In genomic region chr3:40972350-40972749, GRCh38 we compare ENCODE assay signal across 10 cellular contexts.
DNase-seq lines count a peak whose midpoint lies in the region; ATAC-seq, FAIRE-seq and TF ChIP-seq lines count a peak whose summit lies in the region.
"Had no signal": no experiment of that assay in that cellular context is flagged by ENCODE, and none has a peak within 500 bp of the region (broad histone marks: within the 10 kb centered on the region; RNA-seq: fewer than 3 reads in every experiment).

No MANE protein-coding gene starts in this region.

- H3K4me1 Mint-ChIP-seq in natural killer cell treated with Interleukin-12 subunit alpha and Interleukin-12 subunit beta and Interleukin-15 and Interleukin-18, amount 100 ng/mL, for 72 hours (ENCODE audit: low read depth in 2 of 2) = peaks cover 73% of the 10 kb centered on the region in 2 donors

- H3K4me2 ChIP-seq in GM12878 (ENCODE audit: control insufficient read depth, insufficient read depth) = peak overlapping the region; percentile 57; the same call in 1 of the 2 replicates
- H3K4me2 ChIP-seq: neural progenitor cell had no signal

- WGBS in GM12878 (ENCODE audit: insufficient coverage, insufficient replicate concordance, low lambda C conversion rate, missing lambda C conversion rate) = 75% methylated on average over 4 of the region's 4 CpGs

- no peak overlapping the region for H3K9ac ChIP-seq in GM12878 (ENCODE audit: control insufficient read depth, insufficient read depth, low read length)
- H3K9ac ChIP-seq: neural progenitor cell had no signal

- H3K36me3 Mint-ChIP-seq in natural killer cell treated with Interleukin-12 subunit alpha and Interleukin-12 subunit beta and Interleukin-15 and Interleukin-18, amount 100 ng/mL, for 72 hours = peaks cover 6% of the 10 kb centered on the region
- H3K36me3 Mint-ChIP-seq: neural progenitor cell had no signal

- peak overlapping the region; percentile 89 to 99 for H3K27ac Mint-ChIP-seq in natural killer cell treated with Interleukin-12 subunit alpha and Interleukin-12 subunit beta and Interleukin-15 and Interleukin-18, amount 100 ng/mL, for 72 hours
- H3K27ac Mint-ChIP-seq: neural progenitor cell had no signal

- POLR2A ChIA-PET in GM12878 (lab: Charles Lee) = no interaction called here

- intact Hi-C loops in cardiac septum (cut with DNase I) (loop anchor here (1.0 to 5.0 kb wide), 3 partner anchors 145 to 390 kb away; partner anchors contain the start of gene CTNNB1), GM12878 (cut with micrococcal nuclease; ENCODE audit: unreplicated experiment) (loop anchor here (5.0 to 10.0 kb wide), 3 partner anchors 230 to 788 kb away; no protein-coding TSS in a partner anchor), vagina (cut with DNase I) (no loop called here)

- RAD21 ChIA-PET in GM12878 (lab: Charles Lee; ENCODE audit: unreplicated experiment) = interaction anchor here (0.7 to 2.0 kb wide), 6 partner anchors 8 to 71 kb away, joined by 3 to 11 read pairs (median 4); no protein-coding TSS in a partner anchor

- no peak for TF ChIP-seq EP300 in GM12878 (IDR thresholded peaks at IDR 0.05; ENCODE audit: borderline replicate concordance in 1 of 2, control insufficient read depth in 1 of 2, low read depth in 2 of 2, low read length in 2 of 2)

- DNase-seq in right atrium auricular region (ENCODE audit: low spot score) (no peak), cardiac septum (ENCODE audit: low spot score) (no peak), GM12878 (ENCODE audit: low read depth, low spot score) (no peak), vagina (ENCODE audit: extremely low spot score in 2 of 2) (no peak)
- DNase-seq in natural killer cell treated with Interleukin-12 subunit alpha and Interleukin-12 subunit beta and Interleukin-15 and Interleukin-18, amount 100 ng/mL, for 72 hours (ENCODE audit: low spot score) = no peak
- DNase-seq: NCI-H187 had no signal

- H2AFZ ChIP-seq in GM12878 (ENCODE audit: control insufficient read depth, low read depth, low read length) = no peak overlapping the region; the same call in 1 of the 2 replicates
- H2AFZ ChIP-seq: neural progenitor cell had no signal

- H3K79me2 ChIP-seq in GM12878 (ENCODE audit: control insufficient read depth, insufficient read depth, low read length) = no peaks in the 10 kb centered on the region

- CTCF ChIA-PET in GM12878 (lab: Yijun Ruan, JAX) = interaction anchor here (0.6 to 2.7 kb wide), 9 partner anchors 11 to 662 kb away, joined by 3 to 13 read pairs (median 4); no protein-coding TSS in a partner anchor

- SMC1A ChIA-PET in GM12878 (lab: Charles Lee; ENCODE audit: uncharacterized antibody, unreplicated experiment) = interaction anchor here (0.6 to 2.4 kb wide), 9 partner anchors 9 to 226 kb away, joined by 3 to 22 read pairs (median 4); no protein-coding TSS in a partner anchor

- no peaks in the 10 kb centered on the region for H3K27me3 ChIP-seq in right atrium auricular region
- no peaks in the 10 kb centered on the region for H3K27me3 ChIP-seq in GM12878 (replicated peaks in 1 of 2; ENCODE audit: control insufficient read depth in 2 of 2, insufficient read depth in 2 of 2, low read length in 1 of 2)
- H3K27me3 ChIP-seq in vagina = no peaks in the 10 kb centered on the region
- H3K27me3 ChIP-seq: neural progenitor cell had no signal

- no TSS peak for BruUV-seq in GM12878 (replicated peaks; lab: Mats Ljungman, UMichigan)

- no peaks in the 10 kb centered on the region for H3K36me3 ChIP-seq in right atrium auricular region
- H3K36me3 ChIP-seq in GM12878 (ENCODE audit: control insufficient read depth in 2 of 2, insufficient read depth in 2 of 2, low read length in 1 of 2) = no peaks in the 10 kb centered on the region; a peak in 1 of 4 replicates
- H3K36me3 ChIP-seq in vagina = no peaks in the 10 kb centered on the region
- H3K36me3 ChIP-seq: neural progenitor cell had no signal

- TF ChIP-seq POLR2A in GM12878 (IDR thresholded peaks at IDR 0.05; ENCODE audit: low read depth, low read length) (no peak), vagina (IDR thresholded peaks at IDR 0.05) (no peak)

- no peak for FAIRE-seq in GM12878 (lab: Jason Lieb, UNC)

- H3K27me3 Mint-ChIP-seq in natural killer cell treated with Interleukin-12 subunit alpha and Interleukin-12 subunit beta and Interleukin-15 and Interleukin-18, amount 100 ng/mL, for 72 hours = peaks cover 0 to 3% of the 10 kb centered on the region in 2 donors

- peaks cover 4% of the 10 kb centered on the region for H3K9me3 Mint-ChIP-seq in natural killer cell treated with Interleukin-12 subunit alpha and Interleukin-12 subunit beta and Interleukin-15 and Interleukin-18, amount 100 ng/mL, for 72 hours
- H3K9me3 Mint-ChIP-seq: neural progenitor cell had no signal

- H3K4me1 ChIP-seq in right atrium auricular region (peaks cover 0 to 61% of the 10 kb centered on the region in 2 donors), GM12878 (ENCODE audit: control insufficient read depth, insufficient read depth, low read length) (peaks cover 31% of the 10 kb centered on the region), vagina (peaks cover 23% of the 10 kb centered on the region)
- H3K4me1 ChIP-seq: neural progenitor cell had no signal

- no peak overlapping the region for H3K4me3 ChIP-seq in right atrium auricular region
- H3K4me3 ChIP-seq in GM12878 = no peak overlapping the region
- no peak overlapping the region for H3K4me3 ChIP-seq in vagina
- H3K4me3 ChIP-seq: neural progenitor cell had no signal

- TF ChIP-seq CTCF in right atrium auricular region (IDR thresholded peaks at IDR 0.05) = no peak
- TF ChIP-seq CTCF in GM12878 (IDR thresholded peaks at IDR 0.05 in 2 of 3, conservative IDR thresholded peaks at IDR 0.05 in 1 of 3; ENCODE audit: control insufficient read depth in 2 of 3, extremely low read depth in 1 of 3, insufficient read depth in 1 of 3, low read depth in 3 of 3, low read length in 3 of 3) = no peak
- no peak for TF ChIP-seq CTCF in vagina (IDR thresholded peaks at IDR 0.05)

- ATAC-seq in GM12878 (no peak), GM21447 (IDR thresholded peaks at IDR 0.05; ENCODE audit: unreplicated experiment) (no peak), HG03432 (IDR thresholded peaks at IDR 0.05; ENCODE audit: unreplicated experiment) (no peak), HG03025 (IDR thresholded peaks at IDR 0.05; ENCODE audit: low FRiP score, unreplicated experiment) (no peak)
- no peak for ATAC-seq in natural killer cell treated with Interleukin-12 subunit alpha and Interleukin-12 subunit beta and Interleukin-15 and Interleukin-18, amount 100 ng/mL, for 72 hours

- H3K9me3 ChIP-seq in right atrium auricular region = no peaks in the 10 kb centered on the region
- no peaks in the 10 kb centered on the region for H3K9me3 ChIP-seq in GM12878 (replicated peaks; ENCODE audit: control insufficient read depth, insufficient read depth, low read length)
- H3K9me3 ChIP-seq in vagina = no peaks in the 10 kb centered on the region

- peak overlapping the region; percentile 87 for H3K4me3 Mint-ChIP-seq in natural killer cell treated with Interleukin-12 subunit alpha and Interleukin-12 subunit beta and Interleukin-15 and Interleukin-18, amount 100 ng/mL, for 72 hours
- H3K4me3 Mint-ChIP-seq: neural progenitor cell had no signal

- H3K27ac ChIP-seq in right atrium auricular region (peak overlapping the region; percentile 67 to 69), GM12878 (ENCODE audit: control insufficient read depth, insufficient read depth) (peak overlapping the region; percentile 78), vagina (peak overlapping the region; percentile 50)
- H3K27ac ChIP-seq: neural progenitor cell had no signal

- H4K20me1 ChIP-seq in GM12878 (ENCODE audit: control insufficient read depth, insufficient read depth) = no peaks in the 10 kb centered on the region

- TF ChIP-seq RAD21 in GM12878 (IDR thresholded peaks at IDR 0.05; ENCODE audit: insufficient read depth, low read depth, low read length) = no peak

- in situ Hi-C loops in GM12878 (cut with MboI) = no loop called here

TF ChIP-seq in GM12878, 131 proteins besides CTCF, POLR2A, EP300 and RAD21 (continues in another document):
- TF ChIP-seq BCLAF1 (IDR thresholded peaks at IDR 0.05) = no peak
